ENCODE assay signal across 8 cellular contexts in genomic region chrY:7274410-7274913, GRCh38.
DNase-seq lines count a peak whose midpoint lies in the region; ATAC-seq, FAIRE-seq and TF ChIP-seq lines count a peak whose summit lies in the region.

No MANE protein-coding gene starts in this region.

- DNase-seq in T-helper 2 cell treated with Interferon-gamma antibody and Interleukin-4, amounts not matched to agents 5 μg/mL and 100 μg/mL, for 36 hours (ENCODE audit: low spot score), result no peak
- DNase-seq in T-helper 2 cell (no peak), LNCaP clone FGC (ENCODE audit: low read depth) (no peak), endothelial cell of umbilical vein (ENCODE audit: low read depth, low spot score) (peak; percentile 6), psoas muscle (no peak), NAMALWA (ENCODE audit: low spot score) (no peak), WERI-Rb-1 (no peak)
- DNase-seq in stimulated activated CD8-positive, alpha-beta memory T cell treated with anti-CD3 and anti-CD28 coated beads, Interleukin-4, amount 100 ng/mL, for 48 hours, result peak; percentile 32

- H3K27ac Mint-ChIP-seq in T-helper 2 cell treated with Interferon-gamma antibody and Interleukin-4, amounts not matched to agents 5 μg/mL and 100 μg/mL, for 36 hours, result peak overlapping the region; percentile 94

- H3K9me3 ChIP-seq in endothelial cell of umbilical vein (replicated peaks; ENCODE audit: control insufficient read depth, insufficient read depth, low read length) (no peaks in the 10 kb centered on the region), psoas muscle (no peaks in the 10 kb centered on the region), WERI-Rb-1 (ENCODE audit: severe bottlenecking) (no peaks in the 10 kb centered on the region)

- H3K27ac ChIP-seq in endothelial cell of umbilical vein (ENCODE audit: insufficient read depth, low read depth, low read length), result peak overlapping the region; percentile 75
- no peak overlapping the region for H3K27ac ChIP-seq in psoas muscle
- no peak overlapping the region for H3K27ac ChIP-seq in WERI-Rb-1

- H3K4me2 ChIP-seq in endothelial cell of umbilical vein (ENCODE audit: insufficient read depth, low read length), result no peak overlapping the region

- POLR2A ChIA-PET in endothelial cell of umbilical vein (lab: Charles Lee), result no interaction called here

- ATAC-seq in psoas muscle, result no peak

- TF ChIP-seq CTCF in LNCaP clone FGC (IDR thresholded peaks at IDR 0.05; ENCODE audit: control insufficient read depth, extremely low read depth, insufficient read depth) (no peak), endothelial cell of umbilical vein (IDR thresholded peaks at IDR 0.05; ENCODE audit: extremely low read depth in 1 of 2, insufficient read depth in 1 of 2, low read depth in 1 of 2, low read length in 2 of 2) (no peak), psoas muscle (IDR thresholded peaks at IDR 0.05) (no peak), WERI-Rb-1 (IDR thresholded peaks at IDR 0.05; ENCODE audit: low read depth, low read length) (no peak)

- peak overlapping the region; percentile 63 for H3K4me3 ChIP-seq in LNCaP clone FGC (ENCODE audit: low read depth, low read length)
- H3K4me3 ChIP-seq in endothelial cell of umbilical vein (replicated peaks in 1 of 3; ENCODE audit: insufficient read depth in 1 of 3, low read depth in 1 of 3, low read length in 3 of 3), result peak overlapping the region; percentile 77 to 82 (median 78)
- H3K4me3 ChIP-seq in psoas muscle, result no peak overlapping the region
- no peak overlapping the region for H3K4me3 ChIP-seq in WERI-Rb-1 (ENCODE audit: low read depth, low read length)

- no peak for TF ChIP-seq POLR2A in endothelial cell of umbilical vein (IDR thresholded peaks at IDR 0.05; ENCODE audit: low read depth, low read length)

- H2AFZ ChIP-seq in endothelial cell of umbilical vein (ENCODE audit: low read depth, low read length), result no peak overlapping the region

- WGBS in psoas muscle, 3 donors, result 1 to 2% methylated on average over 9 to 48 of the region's 48 CpGs; no CpG with 5 or more reads in 1 of the 3 donors

- no peaks in the 10 kb centered on the region for H3K27me3 Mint-ChIP-seq in T-helper 2 cell treated with Interferon-gamma antibody and Interleukin-4, amounts not matched to agents 5 μg/mL and 100 μg/mL, for 36 hours (ENCODE audit: low read depth)

- H3K36me3 Mint-ChIP-seq in T-helper 2 cell treated with Interferon-gamma antibody and Interleukin-4, amounts not matched to agents 5 μg/mL and 100 μg/mL, for 36 hours (ENCODE audit: low read depth), result peaks cover 37% of the 10 kb centered on the region

- no peaks in the 10 kb centered on the region for H3K9me1 ChIP-seq in endothelial cell of umbilical vein (replicated peaks; ENCODE audit: control insufficient read depth, extremely low read depth, insufficient read depth, low read length)

- H3K4me1 ChIP-seq in endothelial cell of umbilical vein (ENCODE audit: control insufficient read depth, extremely low read depth, insufficient read depth, low read length) (peaks cover 21% of the 10 kb centered on the region), psoas muscle (no peaks in the 10 kb centered on the region)

- H3K36me3 ChIP-seq in endothelial cell of umbilical vein (ENCODE audit: control insufficient read depth in 2 of 2, extremely low read depth in 1 of 2, insufficient read depth in 2 of 2, low read length in 2 of 2) (no peaks in the 10 kb centered on the region), psoas muscle (ENCODE audit: insufficient read depth in 1 of 2, low read depth in 1 of 2) (no peaks in the 10 kb centered on the region), WERI-Rb-1 (no peaks in the 10 kb centered on the region)

- H3K79me2 ChIP-seq in endothelial cell of umbilical vein (ENCODE audit: control insufficient read depth, insufficient read depth, low read length), result peaks cover 55% of the 10 kb centered on the region

- H3K27me3 ChIP-seq in endothelial cell of umbilical vein (ENCODE audit: control insufficient read depth in 2 of 2, insufficient read depth in 2 of 2, low read length in 2 of 2) (no peaks in the 10 kb centered on the region), psoas muscle (ENCODE audit: insufficient read depth in 3 of 3, low read length in 2 of 3) (no peaks in the 10 kb centered on the region), WERI-Rb-1 (ENCODE audit: insufficient read depth, low read depth, severe bottlenecking) (no peaks in the 10 kb centered on the region)

- peak; percentile 46 for FAIRE-seq in endothelial cell of umbilical vein (lab: Jason Lieb, UNC)

- peaks cover 21% of the 10 kb centered on the region for H3K4me1 Mint-ChIP-seq in T-helper 2 cell treated with Interferon-gamma antibody and Interleukin-4, amounts not matched to agents 5 μg/mL and 100 μg/mL, for 36 hours (ENCODE audit: low read depth)

- H3K9me3 Mint-ChIP-seq in T-helper 2 cell treated with Interferon-gamma antibody and Interleukin-4, amounts not matched to agents 5 μg/mL and 100 μg/mL, for 36 hours, result no peaks in the 10 kb centered on the region

- H4K20me1 ChIP-seq in endothelial cell of umbilical vein (replicated peaks; ENCODE audit: control insufficient read depth, extremely low read depth, insufficient read depth, low read length), result no peaks in the 10 kb centered on the region

- CTCF ChIA-PET in endothelial cell of umbilical vein (lab: Charles Lee), result no interaction called here

- BruUV-seq in endothelial cell of umbilical vein (replicated peaks; lab: Mats Ljungman, UMichigan), result no TSS peak

- intact Hi-C loops in endothelial cell of umbilical vein (cut with micrococcal nuclease) (no loop called here), psoas muscle (cut with DNase I) (no loop called here)

- H3K4me3 Mint-ChIP-seq in T-helper 2 cell treated with Interferon-gamma antibody and Interleukin-4, amounts not matched to agents 5 μg/mL and 100 μg/mL, for 36 hours, result peak overlapping the region; percentile 100

- H3K9ac ChIP-seq in endothelial cell of umbilical vein (replicated peaks; ENCODE audit: extremely low read depth, insufficient read depth, low read length), result peak overlapping the region; percentile 71

- dilution Hi-C loops in endothelial cell of umbilical vein (cut with MboI; ENCODE audit: extremely low pct_ligation_motif_present, low sequenced_read_pairs), result no loop called here

TF ChIP-seq in endothelial cell of umbilical vein, 7 proteins besides CTCF, POLR2A, EP300 and RAD21:
- TF ChIP-seq EZH2 (IDR thresholded peaks at IDR 0.05; ENCODE audit: borderline replicate concordance, low read depth, low read length, severe bottlenecking), result no peak
- TF ChIP-seq POLR2AphosphoS5 (IDR thresholded peaks at IDR 0.05; ENCODE audit: insufficient read depth, low read depth, low read length), result no peak
- no peak for TF ChIP-seq MAX (IDR thresholded peaks at IDR 0.05; ENCODE audit: insufficient read depth, insufficient read length)
- TF ChIP-seq JUN (IDR thresholded peaks at IDR 0.05; ENCODE audit: borderline replicate concordance, insufficient read depth, insufficient read length, low read depth), result no peak
- no peak for TF ChIP-seq MYC (IDR thresholded peaks at IDR 0.05; ENCODE audit: low read depth, low read length)
- no peak for TF ChIP-seq FOS (IDR thresholded peaks at IDR 0.05; ENCODE audit: borderline replicate concordance, insufficient read depth, low read length)
- no peak for TF ChIP-seq GATA2 (IDR thresholded peaks at IDR 0.05; ENCODE audit: insufficient read depth, insufficient read length, low read depth, low read length)
TF ChIP-seq in endothelial cell of umbilical vein: peak in this region for 0.

Comparison
In these comparisons a context has a peak if more than half of its experiments do, and no peak if none do; other contexts are left out.
1. DNase-seq: peak in endothelial cell of umbilical vein (single experiment) and stimulated activated CD8-positive, alpha-beta memory T cell treated with anti-CD3 and anti-CD28 coated beads, Interleukin-4, amount 100 ng/mL, for 48 hours (single experiment); none in T-helper 2 cell treated with Interferon-gamma antibody and Interleukin-4, amounts not matched to agents 5 μg/mL and 100 μg/mL, for 36 hours (single experiment), T-helper 2 cell (0 of 5), LNCaP clone FGC (single experiment), psoas muscle (0 of 2), NAMALWA (single experiment) and WERI-Rb-1 (single experiment).
2. H3K4me3 ChIP-seq: peak in LNCaP clone FGC (single experiment) and endothelial cell of umbilical vein (3 of 3); none in psoas muscle (single experiment) and WERI-Rb-1 (single experiment).